Comparison of ENCODE assay signal across 1 cellular context in genomic region chr13:49517461-49517860, GRCh38.
TF ChIP-seq lines count a peak whose summit lies in the region.

No MANE protein-coding gene starts in this region.

TF ChIP-seq in GM12878, 131 proteins besides CTCF, POLR2A, EP300 and RAD21 (continued from another document):
- TF ChIP-seq ZBTB11 (CRISPR knock-in tag; IDR thresholded peaks at IDR 0.05) (no peak), NR2C2 (IDR thresholded peaks at IDR 0.05; ENCODE audit: borderline replicate concordance, control insufficient read depth, insufficient read length, low read depth) (no peak), RFX5 (IDR thresholded peaks at IDR 0.05; ENCODE audit: low read depth, low read length) (no peak), IRF3 (IDR thresholded peaks at IDR 0.05) (no peak), TARDBP (IDR thresholded peaks at IDR 0.05; ENCODE audit: borderline replicate concordance) (no peak), SP1 (IDR thresholded peaks at IDR 0.05; ENCODE audit: low read depth, low read length) (no peak), RELB (IDR thresholded peaks at IDR 0.05; ENCODE audit: low read depth) (no peak)
